Comparison of ENCODE assay signal across 9 cellular contexts in genomic region chr17:8117367-8117979, GRCh38. TPM values are rescaled to one million over a fixed set of nuclear protein-coding genes. Genes with fewer than 3 reads are reported as not detected.
DNase-seq lines count a peak whose midpoint lies in the region; ATAC-seq and TF ChIP-seq lines count a peak whose summit lies in the region.
"Had no signal": no experiment of that assay in that cellular context is flagged by ENCODE, and none has a peak within 500 bp of the region (broad histone marks: within the 10 kb centered on the region; RNA-seq: fewer than 3 reads in every experiment).

No MANE protein-coding gene starts in this region.

- no peak for DNase-seq in stimulated activated naive CD8-positive, alpha-beta T cell treated with anti-CD3 and anti-CD28 coated beads, Interleukin-15, Interleukin-2, amounts not matched to agents 100 U/mL and 50 U/mL, for 24 hours
- DNase-seq in astrocyte of the spinal cord (ENCODE audit: low read depth, low spot score): no peak
- no peak for DNase-seq in mesenchymal stem cell
- no peak for DNase-seq in occipital lobe (lab: John Stamatoyannopoulos, UW)
- DNase-seq in NCI-H226: no peak
- no peak for DNase-seq in AML-193 (lab: John Stamatoyannopoulos, UW)
- DNase-seq in activated CD4-positive, alpha-beta T cell treated with anti-CD3 and anti-CD28 coated beads, Interleukin-2, amount 50 U/mL, for 4 hours: no peak

- no peaks in the 10 kb centered on the region for H3K36me3 ChIP-seq in mesenchymal stem cell (ENCODE audit: control insufficient read depth in 1 of 2, insufficient read depth in 2 of 2, low read depth in 1 of 2, low read length in 2 of 2)

- peak overlapping the region; percentile 93 for H3K4me3 Mint-ChIP-seq in stimulated activated naive CD8-positive, alpha-beta T cell treated with anti-CD3 and anti-CD28 coated beads, Interleukin-15, Interleukin-2, amounts not matched to agents 100 ng/mL and 50 ng/mL, for 24 hours

- no peak overlapping the region for H4K8ac ChIP-seq in mesenchymal stem cell (ENCODE audit: low read length)

- H3K4me3 ChIP-seq in astrocyte of the spinal cord (ENCODE audit: low read depth, low read length): peak overlapping the region; percentile 59
- peak overlapping the region in 1 of 2 experiments; percentile 85 for H3K4me3 ChIP-seq in mesenchymal stem cell (ENCODE audit: insufficient read depth in 1 of 2, low read depth in 1 of 2, low read length in 2 of 2)

- peak overlapping the region; percentile 83 for H3K9ac ChIP-seq in mesenchymal stem cell (ENCODE audit: low read length)

- peaks cover 40% of the 10 kb centered on the region for H3K4me1 Mint-ChIP-seq in stimulated activated naive CD8-positive, alpha-beta T cell treated with anti-CD3 and anti-CD28 coated beads, Interleukin-15, Interleukin-2, amounts not matched to agents 100 ng/mL and 50 ng/mL, for 24 hours (ENCODE audit: low read depth)

- H2BK120ac ChIP-seq in mesenchymal stem cell (ENCODE audit: low read depth, low read length): no peak overlapping the region

- no peak overlapping the region for H2BK15ac ChIP-seq in mesenchymal stem cell (ENCODE audit: low read depth, poor library complexity, severe bottlenecking)

- H3K79me1 ChIP-seq in mesenchymal stem cell (replicated peaks; ENCODE audit: low read length, poor library complexity, severe bottlenecking): no peaks in the 10 kb centered on the region

- no peak overlapping the region for H3K27ac ChIP-seq in mesenchymal stem cell (ENCODE audit: low read length, poor library complexity, severe bottlenecking)

- ATAC-seq in stimulated activated naive CD8-positive, alpha-beta T cell treated with anti-CD3 and anti-CD28 coated beads, Interleukin-15, Interleukin-2, amounts not matched to agents 100 U/mL and 50 U/mL, for 24 hours: no peak

- no peak for TF ChIP-seq CTCF in astrocyte of the spinal cord (IDR thresholded peaks at IDR 0.05; ENCODE audit: low read depth, low read length)

- peak overlapping the region in 1 of 2 experiments; percentile 34 for H2BK12ac ChIP-seq in mesenchymal stem cell (ENCODE audit: low read length in 2 of 2)

- no peak overlapping the region for H2AK5ac ChIP-seq in mesenchymal stem cell (ENCODE audit: low read length, severe bottlenecking)

- no peak overlapping the region for H3K23ac ChIP-seq in mesenchymal stem cell (ENCODE audit: low read length in 2 of 2)

- in situ Hi-C loops in astrocyte of the spinal cord (cut with HindIII; ENCODE audit: low sequenced_read_pairs): loop anchor here (10.0 kb wide), 1 partner anchor 63 kb away; no protein-coding TSS in a partner anchor

- H3K18ac ChIP-seq in mesenchymal stem cell (ENCODE audit: low read depth in 1 of 2, low read length in 2 of 2): peak overlapping the region in 1 of 2 experiments; percentile 11

- no peak overlapping the region for H3K4ac ChIP-seq in mesenchymal stem cell (ENCODE audit: low read depth in 1 of 2, low read length in 2 of 2)

- H3K14ac ChIP-seq in mesenchymal stem cell (ENCODE audit: low read length in 2 of 2): peak overlapping the region in 1 of 2 experiments; percentile 69

- peak overlapping the region; percentile 97 for H3K4me2 ChIP-seq in mesenchymal stem cell (ENCODE audit: low read length, poor library complexity, severe bottlenecking)

- H3K9me3 ChIP-seq in mesenchymal stem cell (ENCODE audit: control insufficient read depth, low read length): no peaks in the 10 kb centered on the region

- H2AFZ ChIP-seq in mesenchymal stem cell (ENCODE audit: low read depth, low read length): no peak overlapping the region

- H3K27ac Mint-ChIP-seq in stimulated activated naive CD8-positive, alpha-beta T cell treated with anti-CD3 and anti-CD28 coated beads, Interleukin-15, Interleukin-2, amounts not matched to agents 100 ng/mL and 50 ng/mL, for 24 hours: no peak overlapping the region

- H3K4me1 ChIP-seq in mesenchymal stem cell (ENCODE audit: control insufficient read depth, insufficient read depth, low read depth, low read length): peaks cover 29% of the 10 kb centered on the region

- no peaks in the 10 kb centered on the region for H3K9me3 Mint-ChIP-seq in stimulated activated naive CD8-positive, alpha-beta T cell treated with anti-CD3 and anti-CD28 coated beads, Interleukin-15, Interleukin-2, amounts not matched to agents 100 ng/mL and 50 ng/mL, for 24 hours

- H2BK5ac ChIP-seq in mesenchymal stem cell (ENCODE audit: low read depth, low read length, poor library complexity, severe bottlenecking): no peak overlapping the region

- H3K27me3 ChIP-seq in mesenchymal stem cell (ENCODE audit: control insufficient read depth in 1 of 2, insufficient read depth in 1 of 2, low read length in 2 of 2): peaks cover 44 to 51% of the 10 kb centered on the region in 2 experiments

- WGBS in mesenchymal stem cell: 10% methylated on average over 14 of the region's 18 CpGs

- peaks cover 12% of the 10 kb centered on the region for H3K36me3 Mint-ChIP-seq in stimulated activated naive CD8-positive, alpha-beta T cell treated with anti-CD3 and anti-CD28 coated beads, Interleukin-15, Interleukin-2, amounts not matched to agents 100 ng/mL and 50 ng/mL, for 24 hours (ENCODE audit: low read depth)

- no peak overlapping the region for H4K91ac ChIP-seq in mesenchymal stem cell (ENCODE audit: low read length)

- H3K27me3 Mint-ChIP-seq in stimulated activated naive CD8-positive, alpha-beta T cell treated with anti-CD3 and anti-CD28 coated beads, Interleukin-15, Interleukin-2, amounts not matched to agents 100 ng/mL and 50 ng/mL, for 24 hours: peaks cover 62% of the 10 kb centered on the region

RNA-seq across cellular contexts. Expression of gene ALOXE3, which starts 0.8 kb away (rescaled TPM):
- polyA plus RNA-seq in mesenchymal stem cell (2013, experiment 1 of 2): 0.01 TPM
- not detected for polyA plus RNA-seq in mesenchymal stem cell (2013, experiment 2 of 2)
- total RNA-seq in occipital lobe: 0.47 TPM

RNA-seq across cellular contexts. Expression of gene HES7, which starts 6.4 kb away (rescaled TPM):
- polyA plus RNA-seq in mesenchymal stem cell (2013, experiment 1 of 2): 1.5 TPM
- 1.4 TPM for polyA plus RNA-seq in mesenchymal stem cell (2013, experiment 2 of 2)
- total RNA-seq in occipital lobe: 0.31 TPM

RNA-seq across cellular contexts. Expression of gene ALOX12B, which starts 30.0 kb away (rescaled TPM):
- not detected for polyA plus RNA-seq in mesenchymal stem cell (2013, experiment 1 of 2)
- not detected for polyA plus RNA-seq in mesenchymal stem cell (2013, experiment 2 of 2)
- 1.4 TPM for total RNA-seq in occipital lobe
- total RNA-seq: RPMI7951 had no signal

RNA-seq across cellular contexts. Expression of gene PER1, which starts 34.7 kb away (rescaled TPM):
- 34.9 TPM for polyA plus RNA-seq in mesenchymal stem cell (2013, experiment 1 of 2)
- polyA plus RNA-seq in mesenchymal stem cell (2013, experiment 2 of 2): 25.8 TPM
- total RNA-seq in occipital lobe: 7.8 TPM

RNA-seq across cellular contexts. Expression of gene VAMP2, which starts 45.3 kb away (rescaled TPM):
- polyA plus RNA-seq in mesenchymal stem cell (2013, experiment 1 of 2): 48.0 TPM
- 47.4 TPM for polyA plus RNA-seq in mesenchymal stem cell (2013, experiment 2 of 2)
- 27.9 TPM for total RNA-seq in occipital lobe
